ENCODE assay signal across 8 cellular contexts in the genomic region with DNA sequence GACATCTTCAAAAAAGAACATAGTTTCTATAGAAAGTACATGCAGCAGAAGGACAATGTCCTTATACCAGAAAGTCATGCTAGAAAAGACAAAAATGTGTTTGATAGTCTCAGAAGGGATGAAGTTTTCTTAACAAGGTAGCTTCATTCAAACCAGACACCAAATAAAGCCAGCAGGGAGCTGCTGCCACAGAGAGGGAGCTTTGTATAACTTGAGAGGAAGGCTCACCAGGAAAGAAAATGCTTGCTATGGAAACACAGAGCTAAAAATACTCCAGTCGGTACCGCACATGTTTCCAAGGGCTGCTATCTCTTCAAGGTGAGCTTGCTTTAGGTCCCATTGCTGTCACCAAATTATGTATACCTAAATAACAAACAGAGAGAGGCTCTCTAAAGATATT.
A peak's percentile ranks its signal among the peaks of the same experiment; 100 is the strongest.
DNase-seq lines count a peak whose midpoint lies in the region; ATAC-seq and TF ChIP-seq lines count a peak whose summit lies in the region.

No MANE protein-coding gene starts in this region.

- peak; percentile 37 for ATAC-seq in GM21786 (IDR thresholded peaks at IDR 0.05; ENCODE audit: unreplicated experiment)

- CTCF ChIA-PET in OCI-LY7 (lab: Charles Lee; ENCODE audit: unreplicated experiment): no interaction called here

- POLR2A ChIA-PET in OCI-LY7 (lab: Charles Lee): interaction anchor here (0.7 to 1.8 kb wide), 3 partner anchors 11 to 1043 kb away, joined by 3 to 7 read pairs (median 3); no protein-coding TSS in a partner anchor

- no peaks in the 10 kb centered on the region for H3K9me2 ChIP-seq in OCI-LY7 (ENCODE audit: insufficient read depth, low read length)

- peak overlapping the region; percentile 98 for H2AFZ ChIP-seq in OCI-LY7 (ENCODE audit: low read length)

- H3K9me3 ChIP-seq in OCI-LY7 (ENCODE audit: low read length): no peaks in the 10 kb centered on the region

- BruUV-seq in OCI-LY7 (replicated peaks; lab: Mats Ljungman, UMichigan): no TSS peak

- no peaks in the 10 kb centered on the region for H3K36me3 ChIP-seq in OCI-LY7 (ENCODE audit: insufficient read depth, low read length)

- intact Hi-C loops in OCI-LY7 (cut with micrococcal nuclease; ENCODE audit: unreplicated experiment): no loop called here

- peak overlapping the region; percentile 82 for H3K4me2 ChIP-seq in OCI-LY7 (ENCODE audit: low read length)

- TF ChIP-seq CTCF in OCI-LY7 (conservative IDR thresholded peaks at IDR 0.05; ENCODE audit: low read length): no peak

- peaks cover 8% of the 10 kb centered on the region for H3K4me1 ChIP-seq in OCI-LY7 (ENCODE audit: insufficient read depth, low read length, poor library complexity, severe bottlenecking)

- no peaks in the 10 kb centered on the region for H4K20me1 ChIP-seq in OCI-LY7 (ENCODE audit: insufficient read depth, low read length)

- no peaks in the 10 kb centered on the region for H3K79me2 ChIP-seq in OCI-LY7 (ENCODE audit: insufficient read depth, low read depth, low read length)

- H3K27ac ChIP-seq in OCI-LY7 (ENCODE audit: low read depth, low read length, poor library complexity, severe bottlenecking): no peak overlapping the region

- H3K4me3 ChIP-seq in OCI-LY7 (ENCODE audit: low read depth, low read length, poor library complexity, severe bottlenecking): peak overlapping the region; percentile 57

- DNase-seq in EH (ENCODE audit: low read depth) (peak; percentile 24), OCI-LY7 (ENCODE audit: low spot score) (peak; percentile 8), iPS-NIHi7 (ENCODE audit: extremely low spot score) (peak; percentile 9), NCI-H2029 (lab: John Stamatoyannopoulos, UW) (no peak), NCI-H774 (lab: John Stamatoyannopoulos, UW) (no peak)
- no peak for DNase-seq in activated CD8-positive, alpha-beta memory T cell treated with anti-CD3 and anti-CD28 coated beads, Interleukin-2, amount 50 U/mL, for 48 hours
- no peak for DNase-seq in activated CD4-positive, alpha-beta T cell treated with anti-CD3 and anti-CD28 coated beads, Interleukin-2, amount 50 U/mL, for 1 hour

Comparison
In these comparisons a context has a peak if more than half of its experiments do, and no peak if none do; other contexts are left out.
1. DNase-seq: peak in EH (single experiment), OCI-LY7 (single experiment) and iPS-NIHi7 (single experiment); none in NCI-H2029 (single experiment), activated CD8-positive, alpha-beta memory T cell treated with anti-CD3 and anti-CD28 coated beads, Interleukin-2, amount 50 U/mL, for 48 hours (single experiment), NCI-H774 (single experiment) and activated CD4-positive, alpha-beta T cell treated with anti-CD3 and anti-CD28 coated beads, Interleukin-2, amount 50 U/mL, for 1 hour (single experiment).